In the genomic region with DNA sequence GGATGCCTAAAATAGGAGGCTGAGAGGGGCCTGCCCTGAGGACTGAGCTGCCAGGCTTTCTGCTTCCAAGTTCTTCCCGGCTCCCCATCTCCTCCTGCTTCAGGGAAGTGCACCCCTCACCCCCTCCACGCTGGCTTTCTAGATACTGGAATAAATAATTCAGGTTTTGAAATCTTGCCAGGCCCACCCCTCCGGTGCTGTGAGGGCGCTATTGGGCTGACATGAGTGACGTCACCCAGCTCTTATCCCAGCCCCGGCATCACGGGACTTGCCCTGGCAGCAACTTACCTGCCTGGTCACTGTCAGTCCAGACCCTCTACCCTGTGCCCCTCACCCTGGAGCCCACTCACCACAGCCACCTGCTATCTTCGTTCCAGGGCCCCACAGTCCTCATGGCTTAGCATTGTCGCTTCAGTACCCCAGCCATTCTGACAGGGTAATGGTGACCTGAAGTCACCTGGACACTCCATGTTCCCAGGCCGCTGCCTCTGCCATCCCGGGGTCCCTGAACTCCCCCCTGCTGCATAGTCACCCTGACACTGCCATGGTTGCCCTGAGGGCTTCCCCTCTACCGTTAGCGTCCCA, we compare ENCODE assay signal across 1 cellular context.
A peak's percentile ranks its signal among the peaks of the same experiment; 100 is the strongest.
TF ChIP-seq lines count a peak whose summit lies in the region.

No MANE protein-coding gene starts in this region.

TF ChIP-seq in HepG2, 621 proteins besides CTCF, POLR2A, EP300 and RAD21:
- TF ChIP-seq, protein P1, sequence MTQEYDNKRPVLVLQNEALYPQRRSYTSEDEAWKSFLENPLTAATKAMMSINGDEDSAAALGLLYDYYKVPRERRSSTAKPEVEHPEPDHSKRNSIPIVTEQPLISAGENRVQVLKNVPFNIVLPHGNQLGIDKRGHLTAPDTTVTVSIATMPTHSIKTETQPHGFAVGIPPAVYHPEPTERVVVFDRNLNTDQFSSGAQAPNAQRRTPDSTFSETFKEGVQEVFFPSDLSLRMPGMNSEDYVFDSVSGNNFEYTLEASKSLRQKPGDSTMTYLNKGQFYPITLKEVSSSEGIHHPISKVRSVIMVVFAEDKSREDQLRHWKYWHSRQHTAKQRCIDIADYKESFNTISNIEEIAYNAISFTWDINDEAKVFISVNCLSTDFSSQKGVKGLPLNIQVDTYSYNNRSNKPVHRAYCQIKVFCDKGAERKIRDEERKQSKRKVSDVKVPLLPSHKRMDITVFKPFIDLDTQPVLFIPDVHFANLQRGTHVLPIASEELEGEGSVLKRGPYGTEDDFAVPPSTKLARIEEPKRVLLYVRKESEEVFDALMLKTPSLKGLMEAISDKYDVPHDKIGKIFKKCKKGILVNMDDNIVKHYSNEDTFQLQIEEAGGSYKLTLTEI (CRISPR knock-in tag; conservative IDR thresholded peaks at IDR 0.05): no peak
- TF ChIP-seq, protein P2, sequence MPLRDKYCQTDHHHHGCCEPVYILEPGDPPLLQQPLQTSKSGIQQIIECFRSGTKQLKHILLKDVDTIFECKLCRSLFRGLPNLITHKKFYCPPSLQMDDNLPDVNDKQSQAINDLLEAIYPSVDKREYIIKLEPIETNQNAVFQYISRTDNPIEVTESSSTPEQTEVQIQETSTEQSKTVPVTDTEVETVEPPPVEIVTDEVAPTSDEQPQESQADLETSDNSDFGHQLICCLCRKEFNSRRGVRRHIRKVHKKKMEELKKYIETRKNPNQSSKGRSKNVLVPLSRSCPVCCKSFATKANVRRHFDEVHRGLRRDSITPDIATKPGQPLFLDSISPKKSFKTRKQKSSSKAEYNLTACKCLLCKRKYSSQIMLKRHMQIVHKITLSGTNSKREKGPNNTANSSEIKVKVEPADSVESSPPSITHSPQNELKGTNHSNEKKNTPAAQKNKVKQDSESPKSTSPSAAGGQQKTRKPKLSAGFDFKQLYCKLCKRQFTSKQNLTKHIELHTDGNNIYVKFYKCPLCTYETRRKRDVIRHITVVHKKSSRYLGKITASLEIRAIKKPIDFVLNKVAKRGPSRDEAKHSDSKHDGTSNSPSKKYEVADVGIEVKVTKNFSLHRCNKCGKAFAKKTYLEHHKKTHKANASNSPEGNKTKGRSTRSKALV (CRISPR knock-in tag; IDR thresholded peaks at IDR 0.05): no peak
- TF ChIP-seq ZNF138 (CRISPR knock-in tag; IDR thresholded peaks at IDR 0.05; ENCODE audit: low read depth): no peak
- TF ChIP-seq ATF1 (CRISPR knock-in tag; IDR thresholded peaks at IDR 0.05): peak; percentile 19; the same call in 1 of the 2 replicates
- TF ChIP-seq NFYC (CRISPR knock-in tag; IDR thresholded peaks at IDR 0.05): no peak
- 0 out of 2 replicates have a peak, but pooled peaks have one; percentile 25 for TF ChIP-seq HIVEP1 (CRISPR knock-in tag; IDR thresholded peaks at IDR 0.05)
- TF ChIP-seq, protein P3, sequence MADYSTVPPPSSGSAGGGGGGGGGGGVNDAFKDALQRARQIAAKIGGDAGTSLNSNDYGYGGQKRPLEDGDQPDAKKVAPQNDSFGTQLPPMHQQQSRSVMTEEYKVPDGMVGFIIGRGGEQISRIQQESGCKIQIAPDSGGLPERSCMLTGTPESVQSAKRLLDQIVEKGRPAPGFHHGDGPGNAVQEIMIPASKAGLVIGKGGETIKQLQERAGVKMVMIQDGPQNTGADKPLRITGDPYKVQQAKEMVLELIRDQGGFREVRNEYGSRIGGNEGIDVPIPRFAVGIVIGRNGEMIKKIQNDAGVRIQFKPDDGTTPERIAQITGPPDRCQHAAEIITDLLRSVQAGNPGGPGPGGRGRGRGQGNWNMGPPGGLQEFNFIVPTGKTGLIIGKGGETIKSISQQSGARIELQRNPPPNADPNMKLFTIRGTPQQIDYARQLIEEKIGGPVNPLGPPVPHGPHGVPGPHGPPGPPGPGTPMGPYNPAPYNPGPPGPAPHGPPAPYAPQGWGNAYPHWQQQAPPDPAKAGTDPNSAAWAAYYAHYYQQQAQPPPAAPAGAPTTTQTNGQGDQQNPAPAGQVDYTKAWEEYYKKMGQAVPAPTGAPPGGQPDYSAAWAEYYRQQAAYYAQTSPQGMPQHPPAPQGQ (CRISPR knock-in tag; IDR thresholded peaks at IDR 0.05; ENCODE audit: borderline replicate concordance): no peak
- TF ChIP-seq, protein P4, sequence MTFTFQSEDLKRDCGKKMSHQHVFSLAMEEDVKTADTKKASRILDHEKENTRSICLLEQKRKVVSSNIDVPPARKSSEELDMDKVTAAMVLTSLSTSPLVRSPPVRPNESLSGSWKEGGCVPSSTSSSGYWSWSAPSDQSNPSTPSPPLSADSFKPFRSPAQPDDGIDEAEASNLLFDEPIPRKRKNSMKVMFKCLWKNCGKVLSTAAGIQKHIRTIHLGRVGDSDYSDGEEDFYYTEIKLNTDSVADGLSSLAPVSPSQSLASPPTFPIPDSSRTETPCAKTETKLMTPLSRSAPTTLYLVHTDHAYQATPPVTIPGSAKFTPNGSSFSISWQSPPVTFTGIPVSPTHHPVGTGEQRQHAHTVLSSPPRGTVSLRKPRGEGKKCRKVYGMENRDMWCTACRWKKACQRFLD (CRISPR knock-in tag; IDR thresholded peaks at IDR 0.05; ENCODE audit: borderline replicate concordance): no peak
- TF ChIP-seq, protein P5, sequence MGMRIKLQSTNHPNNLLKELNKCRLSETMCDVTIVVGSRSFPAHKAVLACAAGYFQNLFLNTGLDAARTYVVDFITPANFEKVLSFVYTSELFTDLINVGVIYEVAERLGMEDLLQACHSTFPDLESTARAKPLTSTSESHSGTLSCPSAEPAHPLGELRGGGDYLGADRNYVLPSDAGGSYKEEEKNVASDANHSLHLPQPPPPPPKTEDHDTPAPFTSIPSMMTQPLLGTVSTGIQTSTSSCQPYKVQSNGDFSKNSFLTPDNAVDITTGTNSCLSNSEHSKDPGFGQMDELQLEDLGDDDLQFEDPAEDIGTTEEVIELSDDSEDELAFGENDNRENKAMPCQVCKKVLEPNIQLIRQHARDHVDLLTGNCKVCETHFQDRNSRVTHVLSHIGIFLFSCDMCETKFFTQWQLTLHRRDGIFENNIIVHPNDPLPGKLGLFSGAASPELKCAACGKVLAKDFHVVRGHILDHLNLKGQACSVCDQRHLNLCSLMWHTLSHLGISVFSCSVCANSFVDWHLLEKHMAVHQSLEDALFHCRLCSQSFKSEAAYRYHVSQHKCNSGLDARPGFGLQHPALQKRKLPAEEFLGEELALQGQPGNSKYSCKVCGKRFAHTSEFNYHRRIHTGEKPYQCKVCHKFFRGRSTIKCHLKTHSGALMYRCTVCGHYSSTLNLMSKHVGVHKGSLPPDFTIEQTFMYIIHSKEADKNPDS (CRISPR knock-in tag; IDR thresholded peaks at IDR 0.05): no peak
- 0 out of 2 replicates have a peak, but pooled peaks have one; percentile 10 for TF ChIP-seq FOSL2 (CRISPR knock-in tag; IDR thresholded peaks at IDR 0.05)
- TF ChIP-seq ZNF550 (CRISPR knock-in tag; IDR thresholded peaks at IDR 0.05; ENCODE audit: borderline replicate concordance): peak; percentile 43; the same call in 1 of the 2 replicates
- peak; percentile 95 for TF ChIP-seq ATF7 (IDR thresholded peaks at IDR 0.05)
- TF ChIP-seq ATF7 (CRISPR knock-in tag; IDR thresholded peaks at IDR 0.05): peak; percentile 46; the same call in 1 of the 2 replicates
- peak; percentile 96 for TF ChIP-seq CREB1 (IDR thresholded peaks at IDR 0.05)
- peak; percentile 78 for TF ChIP-seq CREB1 (CRISPR knock-in tag; IDR thresholded peaks at IDR 0.05)
- TF ChIP-seq, protein P6, sequence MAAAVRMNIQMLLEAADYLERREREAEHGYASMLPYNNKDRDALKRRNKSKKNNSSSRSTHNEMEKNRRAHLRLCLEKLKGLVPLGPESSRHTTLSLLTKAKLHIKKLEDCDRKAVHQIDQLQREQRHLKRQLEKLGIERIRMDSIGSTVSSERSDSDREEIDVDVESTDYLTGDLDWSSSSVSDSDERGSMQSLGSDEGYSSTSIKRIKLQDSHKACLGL (CRISPR knock-in tag; IDR thresholded peaks at IDR 0.05): no peak; the same call in 1 of the 2 replicates
- TF ChIP-seq, protein P7, sequence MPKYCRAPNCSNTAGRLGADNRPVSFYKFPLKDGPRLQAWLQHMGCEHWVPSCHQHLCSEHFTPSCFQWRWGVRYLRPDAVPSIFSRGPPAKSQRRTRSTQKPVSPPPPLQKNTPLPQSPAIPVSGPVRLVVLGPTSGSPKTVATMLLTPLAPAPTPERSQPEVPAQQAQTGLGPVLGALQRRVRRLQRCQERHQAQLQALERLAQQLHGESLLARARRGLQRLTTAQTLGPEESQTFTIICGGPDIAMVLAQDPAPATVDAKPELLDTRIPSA (CRISPR knock-in tag; IDR thresholded peaks at IDR 0.05; ENCODE audit: borderline replicate concordance): no peak
- TF ChIP-seq KDM6A (CRISPR knock-in tag; IDR thresholded peaks at IDR 0.05; ENCODE audit: low read depth): no peak
- TF ChIP-seq, protein P8, sequence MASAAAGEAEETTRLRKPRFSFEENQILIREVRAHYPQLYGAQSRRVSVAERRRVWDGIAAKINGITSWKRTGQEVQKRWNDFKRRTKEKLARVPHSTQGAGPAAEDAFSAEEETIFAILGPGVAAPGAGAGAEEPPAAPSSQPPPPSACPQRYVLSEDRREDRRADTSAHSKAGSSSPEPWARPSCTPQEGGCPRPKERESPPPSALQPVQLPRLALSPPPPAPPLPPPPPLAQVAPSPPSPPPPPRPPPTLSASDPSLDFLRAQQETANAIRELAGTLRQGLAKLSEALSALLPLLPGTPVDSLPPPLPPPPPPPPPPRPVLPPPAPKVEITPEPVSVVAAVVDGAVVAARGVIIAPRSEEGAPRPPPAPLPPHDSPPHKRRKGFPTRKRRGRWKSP (CRISPR knock-in tag; IDR thresholded peaks at IDR 0.05): 0 out of 2 replicates have a peak, but pooled peaks have one; percentile 3
- peak; percentile 29; the same call in 1 of the 2 replicates for TF ChIP-seq NFE2L1 (CRISPR knock-in tag; IDR thresholded peaks at IDR 0.05; ENCODE audit: borderline replicate concordance)
